Comparison of ENCODE assay signal across 14 cellular contexts in genomic region chr4:40317921-40318658, GRCh38. TPM values are rescaled to one million over a fixed set of nuclear protein-coding genes. Genes with fewer than 3 reads are reported as not detected.
DNase-seq lines count a peak whose midpoint lies in the region; ATAC-seq and TF ChIP-seq lines count a peak whose summit lies in the region.
"Had no signal": no experiment of that assay in that cellular context is flagged by ENCODE, and none has a peak within 500 bp of the region (broad histone marks: within the 10 kb centered on the region; RNA-seq: fewer than 3 reads in every experiment).

No MANE protein-coding gene starts in this region.

- CTCF ChIA-PET in activated naive CD4-positive, alpha-beta T cell treated with anti-CD3 and anti-CD28 coated beads, Interleukin-2, amount 10 ng/mL, durations not matched to agents 7 days and 5 days (lab: Charles Lee): interaction anchor here (0.5 to 2.7 kb wide), 22 partner anchors 8 to 404 kb away, joined by 3 to 33 read pairs (median 6); partner anchors contain the start of gene N4BP2

- no peaks in the 10 kb centered on the region for H3K27me3 Mint-ChIP-seq in activated naive CD4-positive, alpha-beta T cell treated with anti-CD3 and anti-CD28 coated beads, Interleukin-2, amount 10 ng/mL, durations not matched to agents 7 days and 5 days
- H3K27me3 Mint-ChIP-seq in brain: peaks cover 4% of the 10 kb centered on the region

- intact Hi-C loops in mucosa of descending colon (cut with DNase I, micrococcal nuclease): loop anchor here in 1 of 2 donors (5.0 to 10.0 kb wide), 2 partner anchors 166 to 263 kb away; partner anchors contain the start of gene N4BP2

- peak overlapping the region; percentile 2 for H3K27ac Mint-ChIP-seq in activated naive CD4-positive, alpha-beta T cell treated with anti-CD3 and anti-CD28 coated beads, Interleukin-2, amount 10 ng/mL, durations not matched to agents 7 days and 5 days
- peak overlapping the region; percentile 88 to 100 (median 100) for H3K27ac Mint-ChIP-seq in brain
- peak overlapping the region; percentile 98 for H3K27ac Mint-ChIP-seq in stimulated activated effector memory CD8-positive, alpha-beta T cell treated with anti-CD3 and anti-CD28 coated beads, Interleukin-12 subunit alpha, Interleukin-12 subunit beta, amount 100 ng/mL, for 72 hours

- H3K4me3 Mint-ChIP-seq in activated naive CD4-positive, alpha-beta T cell treated with anti-CD3 and anti-CD28 coated beads, Interleukin-2, amount 10 ng/mL, durations not matched to agents 7 days and 5 days: no peak overlapping the region
- peak overlapping the region; percentile 36 to 69 (median 52) for H3K4me3 Mint-ChIP-seq in brain
- H3K4me3 Mint-ChIP-seq in stimulated activated effector memory CD8-positive, alpha-beta T cell treated with anti-CD3 and anti-CD28 coated beads, Interleukin-12 subunit alpha, Interleukin-12 subunit beta, amount 100 ng/mL, for 72 hours: no peak overlapping the region

- no peak for DNase-seq in activated naive CD4-positive, alpha-beta T cell treated with anti-CD3 and anti-CD28 coated beads, Interleukin-2, amount 10 ng/mL, durations not matched to agents 7 days and 5 days
- no peak for DNase-seq in activated naive CD4-positive, alpha-beta T cell treated with anti-CD3 and anti-CD28 coated beads, Interleukin-2, amount 50 U/mL, for 16 hours
- DNase-seq in NCI-H226: peak; percentile 15
- no peak for DNase-seq in stimulated activated effector memory CD8-positive, alpha-beta T cell treated with anti-CD3 and anti-CD28 coated beads, Interleukin-12 subunit alpha, Interleukin-12 subunit beta, amount 100 ng/mL, for 72 hours (ENCODE audit: low spot score in 2 of 2)
- DNase-seq in G401 (ENCODE audit: low spot score): no peak
- DNase-seq in mucosa of descending colon: no peak
- DNase-seq: gastrocnemius medialis; NCI-H146; NCI-H510A treated with DMSO at 0.1 percent for 48 hours; stimulated activated CD4-positive, alpha-beta T cell treated with anti-CD3 and anti-CD28 coated beads, Interleukin-1b, Interleukin-23, amount 100 ng/mL, for 48 hours; upper lobe of right lung had no signal

- no peaks in the 10 kb centered on the region for H3K9me3 ChIP-seq in mucosa of descending colon
- H3K9me3 ChIP-seq: BLaER1, gastrocnemius medialis, upper lobe of right lung had no signal

- in situ Hi-C loops in G401 (cut with HindIII; ENCODE audit: low sequenced_read_pairs): no loop called here

- H3K4me1 ChIP-seq in mucosa of descending colon (ENCODE audit: low read depth): peaks cover 15% of the 10 kb centered on the region

- no peaks in the 10 kb centered on the region for H3K9me3 Mint-ChIP-seq in activated naive CD4-positive, alpha-beta T cell treated with anti-CD3 and anti-CD28 coated beads, Interleukin-2, amount 10 ng/mL, durations not matched to agents 7 days and 5 days
- H3K9me3 Mint-ChIP-seq in brain: peaks cover 0 to 3% (median 0%) of the 10 kb centered on the region in 5 experiments
- no peaks in the 10 kb centered on the region for H3K9me3 Mint-ChIP-seq in stimulated activated effector memory CD8-positive, alpha-beta T cell treated with anti-CD3 and anti-CD28 coated beads, Interleukin-12 subunit alpha, Interleukin-12 subunit beta, amount 100 ng/mL, for 72 hours

- no peak for TF ChIP-seq CTCF in brain (conservative IDR thresholded peaks at IDR 0.05)
- TF ChIP-seq CTCF in mucosa of descending colon (IDR thresholded peaks at IDR 0.05): no peak

- no peak for ATAC-seq in stimulated activated effector memory CD8-positive, alpha-beta T cell treated with anti-CD3 and anti-CD28 coated beads, Interleukin-12 subunit alpha, Interleukin-12 subunit beta, amount 100 ng/mL, for 72 hours
- ATAC-seq in mucosa of descending colon: no peak
- ATAC-seq in HG03342 (IDR thresholded peaks at IDR 0.05; ENCODE audit: unreplicated experiment): no peak

- no peaks in the 10 kb centered on the region for H3K36me3 Mint-ChIP-seq in activated naive CD4-positive, alpha-beta T cell treated with anti-CD3 and anti-CD28 coated beads, Interleukin-2, amount 10 ng/mL, durations not matched to agents 7 days and 5 days
- H3K36me3 Mint-ChIP-seq in brain: no peaks in the 10 kb centered on the region
- H3K36me3 Mint-ChIP-seq in stimulated activated effector memory CD8-positive, alpha-beta T cell treated with anti-CD3 and anti-CD28 coated beads, Interleukin-12 subunit alpha, Interleukin-12 subunit beta, amount 100 ng/mL, for 72 hours: peaks cover 9% of the 10 kb centered on the region

- H3K4me1 Mint-ChIP-seq in activated naive CD4-positive, alpha-beta T cell treated with anti-CD3 and anti-CD28 coated beads, Interleukin-2, amount 10 ng/mL, durations not matched to agents 7 days and 5 days: peaks cover 58% of the 10 kb centered on the region
- H3K4me1 Mint-ChIP-seq in brain: peaks cover 83% of the 10 kb centered on the region
- H3K4me1 Mint-ChIP-seq in stimulated activated effector memory CD8-positive, alpha-beta T cell treated with anti-CD3 and anti-CD28 coated beads, Interleukin-12 subunit alpha, Interleukin-12 subunit beta, amount 100 ng/mL, for 72 hours: peaks cover 24% of the 10 kb centered on the region

- H3K4me3 ChIP-seq in mucosa of descending colon: no peak overlapping the region
- H3K4me3 ChIP-seq: BLaER1 had no signal

- no peaks in the 10 kb centered on the region for H3K36me3 ChIP-seq in mucosa of descending colon (ENCODE audit: low read depth)
- H3K36me3 ChIP-seq: BLaER1, gastrocnemius medialis, upper lobe of right lung had no signal

RNA-seq across cellular contexts. Expression of gene CHRNA9, which starts 17.0 kb away (rescaled TPM):
- polyA plus RNA-seq in brain (ENCODE audit: insufficient read depth, low read depth, low replicate concordance): not detected
- total RNA-seq in G401 (2014; rRNA removed; shearing (Covaris generic)): 0.61 TPM in 1 of 2 replicates, not detected in the other
- not detected for total RNA-seq in mucosa of descending colon
- total RNA-seq: gastrocnemius medialis, upper lobe of right lung had no signal

Comparison
In these comparisons a context has a peak if more than half of its experiments do, and no peak if none do; other contexts are left out.
1. H3K27ac Mint-ChIP-seq: peak in every context shown above with its lines; median percentile 100 in brain; 98 in stimulated activated effector memory CD8-positive, alpha-beta T cell treated with anti-CD3 and anti-CD28 coated beads, Interleukin-12 subunit alpha, Interleukin-12 subunit beta, amount 100 ng/mL, for 72 hours; 2 in activated naive CD4-positive, alpha-beta T cell treated with anti-CD3 and anti-CD28 coated beads, Interleukin-2, amount 10 ng/mL, durations not matched to agents 7 days and 5 days.
2. H3K4me3 Mint-ChIP-seq: peak in brain (5 of 5); none in activated naive CD4-positive, alpha-beta T cell treated with anti-CD3 and anti-CD28 coated beads, Interleukin-2, amount 10 ng/mL, durations not matched to agents 7 days and 5 days (single experiment) and stimulated activated effector memory CD8-positive, alpha-beta T cell treated with anti-CD3 and anti-CD28 coated beads, Interleukin-12 subunit alpha, Interleukin-12 subunit beta, amount 100 ng/mL, for 72 hours (single experiment).